Comparison of ENCODE assay signal across 7 cellular contexts in genomic region chr14:90814806-90815566, GRCh38. TPM values are rescaled to one million over a fixed set of nuclear protein-coding genes. Genes with fewer than 3 reads are reported as not detected.
DNase-seq lines count a peak whose midpoint lies in the region; ATAC-seq and TF ChIP-seq lines count a peak whose summit lies in the region.

No MANE protein-coding gene starts in this region.

- peak overlapping the region; percentile 39 for H3K27ac Mint-ChIP-seq in HFFc6
- H3K27ac Mint-ChIP-seq in activated CD4-positive, alpha-beta memory T cell treated with anti-CD3 and anti-CD28 coated beads, Interleukin-2, amount 10 ng/mL, durations not matched to agents 7 days and 5 days, result no peak overlapping the region

- H3K36me3 Mint-ChIP-seq in HFFc6 (ENCODE audit: low read depth), result no peaks in the 10 kb centered on the region
- H3K36me3 Mint-ChIP-seq in activated CD4-positive, alpha-beta memory T cell treated with anti-CD3 and anti-CD28 coated beads, Interleukin-2, amount 10 ng/mL, durations not matched to agents 7 days and 5 days (ENCODE audit: low read depth), result no peaks in the 10 kb centered on the region

- H3K9me3 Mint-ChIP-seq in HFFc6, result no peaks in the 10 kb centered on the region
- H3K9me3 Mint-ChIP-seq in activated CD4-positive, alpha-beta memory T cell treated with anti-CD3 and anti-CD28 coated beads, Interleukin-2, amount 10 ng/mL, durations not matched to agents 7 days and 5 days, result no peaks in the 10 kb centered on the region

- ATAC-seq in HG03097 (IDR thresholded peaks at IDR 0.05; ENCODE audit: low FRiP score, unreplicated experiment) (no peak), esophagus mucosa (no peak)

- H3K9ac ChIP-seq in iPS-15b (ENCODE audit: low read depth, low read length), result no peak overlapping the region

- H3K4me3 ChIP-seq in iPS-15b (ENCODE audit: low read depth, low read length), result peak overlapping the region; percentile 45
- H3K4me3 ChIP-seq in spleen, result peak overlapping the region; percentile 37 to 74 (median 44)

- POLR2A ChIA-PET in activated CD4-positive, alpha-beta memory T cell treated with anti-CD3 and anti-CD28 coated beads, Interleukin-2, amount 10 ng/mL, durations not matched to agents 7 days and 5 days (lab: Charles Lee), result interaction anchor here (0.8 kb wide), 1 partner anchor 14 kb away, joined by 3 read pairs; no protein-coding TSS in a partner anchor

- TF ChIP-seq POLR2A in spleen (IDR thresholded peaks at IDR 0.05), result no peak

- intact Hi-C loops in spleen (cut with DNase I; ENCODE audit: low total_unique reads), result no loop called here

- H3K36me3 ChIP-seq in iPS-15b (ENCODE audit: control insufficient read depth, insufficient read depth, low read length) (no peaks in the 10 kb centered on the region), spleen (no peaks in the 10 kb centered on the region)

- TF ChIP-seq CTCF in HFFc6 (IDR thresholded peaks at IDR 0.05) (no peak), spleen (IDR thresholded peaks at IDR 0.05 in 8 of 11, conservative IDR thresholded peaks at IDR 0.05 in 3 of 11) (no peak)

- no peaks in the 10 kb centered on the region for H3K9me3 ChIP-seq in iPS-15b (ENCODE audit: control insufficient read depth, insufficient read depth, low read length)
- H3K9me3 ChIP-seq in spleen, result no peaks in the 10 kb centered on the region

- H3K27ac ChIP-seq in spleen, result peak overlapping the region in 2 of 8 donors; percentile 56 to 82

- peak overlapping the region; percentile 87 for H3K4me3 Mint-ChIP-seq in HFFc6
- H3K4me3 Mint-ChIP-seq in activated CD4-positive, alpha-beta memory T cell treated with anti-CD3 and anti-CD28 coated beads, Interleukin-2, amount 10 ng/mL, durations not matched to agents 7 days and 5 days, result peak overlapping the region; percentile 67

- H3K4me1 ChIP-seq in iPS-15b (ENCODE audit: control insufficient read depth, insufficient read depth, low read length) (no peaks in the 10 kb centered on the region), spleen (peaks cover 5 to 44% (median 29%) of the 10 kb centered on the region in 6 donors)

- peaks cover 10% of the 10 kb centered on the region for H3K4me1 Mint-ChIP-seq in HFFc6 (ENCODE audit: low read depth)
- H3K4me1 Mint-ChIP-seq in activated CD4-positive, alpha-beta memory T cell treated with anti-CD3 and anti-CD28 coated beads, Interleukin-2, amount 10 ng/mL, durations not matched to agents 7 days and 5 days, result peaks cover 7% of the 10 kb centered on the region

- CTCF ChIA-PET in activated CD4-positive, alpha-beta memory T cell treated with anti-CD3 and anti-CD28 coated beads, Interleukin-2, amount 10 ng/mL, durations not matched to agents 7 days and 5 days (lab: Charles Lee), result interaction anchor here (1.6 kb wide), 1 partner anchor 14 kb away, joined by 9 read pairs; no protein-coding TSS in a partner anchor

- WGBS in spleen, 5 donors, result 68 to 81% (median 77%) methylated on average over 12 of the region's 12 CpGs

- peaks cover 22% of the 10 kb centered on the region for H3K27me3 ChIP-seq in iPS-15b (ENCODE audit: control insufficient read depth, insufficient read depth, low read length)
- peaks cover 0 to 6% (median 0%) of the 10 kb centered on the region in 7 donors for H3K27me3 ChIP-seq in spleen (replicated peaks in 1 of 7)

- DNase-seq in HFFc6, result no peak
- no peak for DNase-seq in activated CD4-positive, alpha-beta memory T cell treated with anti-CD3 and anti-CD28 coated beads, Interleukin-2, amount 10 ng/mL, durations not matched to agents 7 days and 5 days
- no peak for DNase-seq in spleen
- no peak for DNase-seq in NCI-H1694 treated with DMSO at 0.1 percent for 48 hours (lab: John Stamatoyannopoulos, UW)

- peaks cover 4% of the 10 kb centered on the region for H3K27me3 Mint-ChIP-seq in HFFc6 (ENCODE audit: insufficient read depth)
- H3K27me3 Mint-ChIP-seq in activated CD4-positive, alpha-beta memory T cell treated with anti-CD3 and anti-CD28 coated beads, Interleukin-2, amount 10 ng/mL, durations not matched to agents 7 days and 5 days, result peaks cover 23% of the 10 kb centered on the region

RNA-seq across cellular contexts. Expression of gene TTC7B, which starts 1.2 kb away (rescaled TPM):
- 10 to 100 TPM; 34.6 to 46.9 (median 40.9) TPM for total RNA-seq in HFFc6 (2021; fragmentation: NEBNext Ultra II Directional; extraction: Animal tissue kit (Norgen Biotek cat#: 25700))
- 1 to 10 TPM; 8.8 to 9.5 TPM for total RNA-seq in activated CD4-positive, alpha-beta memory T cell treated with anti-CD3 and anti-CD28 coated beads, Interleukin-2, amount 10 ng/mL, durations not matched to agents 7 days and 5 days
- total RNA-seq in spleen (10 to 100 TPM; 54.1 to 98.4 (median 64.7) TPM), esophagus mucosa (9.9 TPM)
- polyA plus RNA-seq in spleen, result 10 to 100 TPM in 1 of 3 donors, 1 to 10 TPM in 2; 6.6 to 16.0 (median 6.7) TPM
